Comparison of ENCODE assay signal across 13 cellular contexts in the genomic region with DNA sequence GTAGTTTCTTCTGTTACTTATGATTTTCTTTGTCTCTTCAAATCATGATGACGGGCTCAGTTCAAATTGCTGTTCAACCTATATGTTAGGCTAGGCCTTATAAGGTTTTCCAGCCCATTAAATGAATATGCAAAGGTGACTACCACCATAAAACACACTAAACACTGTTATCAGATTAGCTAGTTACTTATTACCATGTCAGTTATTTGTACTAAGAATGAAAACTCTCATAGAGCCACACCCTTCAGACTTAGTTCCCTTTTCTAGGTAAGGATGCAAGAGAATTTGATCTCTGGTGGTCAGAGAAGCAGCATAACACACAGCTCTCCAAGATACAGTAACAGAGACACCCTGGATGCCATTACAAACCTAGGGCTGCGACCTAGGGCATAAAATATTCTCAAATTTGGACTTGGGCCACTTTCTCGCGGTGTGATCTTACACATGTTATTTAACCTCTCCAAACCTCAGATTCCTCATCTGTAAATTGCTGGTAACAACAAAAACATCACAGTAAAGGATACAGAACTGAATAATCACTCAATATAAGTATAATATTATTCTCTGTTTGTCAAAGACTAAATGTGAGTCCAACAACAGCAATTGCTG. TPM values are rescaled to one million over a fixed set of nuclear protein-coding genes. Genes with fewer than 3 reads are reported as not detected.
DNase-seq lines count a peak whose midpoint lies in the region; ATAC-seq and TF ChIP-seq lines count a peak whose summit lies in the region.
"Had no signal": no experiment of that assay in that cellular context is flagged by ENCODE, and none has a peak within 500 bp of the region (broad histone marks: within the 10 kb centered on the region; RNA-seq: fewer than 3 reads in every experiment).

No MANE protein-coding gene starts in this region.

- no peaks in the 10 kb centered on the region for H3K36me3 ChIP-seq in mesendoderm (ENCODE audit: control insufficient read depth, insufficient read depth, low read length)
- H3K36me3 ChIP-seq: uterus had no signal

- no peaks in the 10 kb centered on the region for H3K4me1 ChIP-seq in mesendoderm (ENCODE audit: control insufficient read depth, low read depth, low read length)
- H3K4me1 ChIP-seq: uterus had no signal

- no peak overlapping the region for H2AK5ac ChIP-seq in mesendoderm (ENCODE audit: low read length)

- no peak overlapping the region for H3K27ac Mint-ChIP-seq in glutamatergic neuron (ENCODE audit: unreplicated experiment)
- H3K27ac Mint-ChIP-seq: activated CD4-positive, alpha-beta memory T cell treated with anti-CD3 and anti-CD28 coated beads, Interleukin-2, amount 10 ng/mL, durations not matched to agents 7 days and 5 days; CD4-positive, CD25-positive, alpha-beta regulatory T cell had no signal

- no peak overlapping the region for H3K27ac ChIP-seq in mesendoderm (ENCODE audit: low read depth, low read length)
- H3K27ac ChIP-seq: uterus had no signal

- H4K8ac ChIP-seq in mesendoderm (ENCODE audit: low read depth, low read length) = no peak overlapping the region

- intact Hi-C loops in left ventricle myocardium superior (cut with micrococcal nuclease) = no loop called here

- H3K9ac ChIP-seq in mesendoderm (ENCODE audit: low read length) = no peak overlapping the region

- no peak overlapping the region for H3K4me2 ChIP-seq in mesendoderm (ENCODE audit: low read length)

- TF ChIP-seq POLR2A in GM18505 (IDR thresholded peaks at IDR 0.05; ENCODE audit: borderline replicate concordance, extremely low read depth, insufficient read depth, insufficient read length) = no peak

- DNase-seq in kidney glomerular epithelial cell (lab: John Stamatoyannopoulos, UW) (peak; percentile 29), glutamatergic neuron (no peak), left ventricle myocardium superior (no peak), mesendoderm (no peak), DMS 273 (lab: John Stamatoyannopoulos, UW; ENCODE audit: unreplicated experiment) (no peak)
- DNase-seq: activated CD4-positive, alpha-beta memory T cell treated with anti-CD3 and anti-CD28 coated beads, Interleukin-2, amount 10 ng/mL, durations not matched to agents 7 days and 5 days; Karpas-422; stimulated activated CD4-positive, alpha-beta T cell treated with anti-CD3 and anti-CD28 coated beads, Interleukin-4, amount 100 ng/mL, for 24 hours; uterus had no signal

- H3K4me3 ChIP-seq in mesendoderm (ENCODE audit: low read length) = no peak overlapping the region
- H3K4me3 ChIP-seq: uterus had no signal

- peak; percentile 91 for ATAC-seq in GM18505 (IDR thresholded peaks at IDR 0.05; ENCODE audit: unreplicated experiment)
- peak; percentile 78 for ATAC-seq in GM21786 (IDR thresholded peaks at IDR 0.05; ENCODE audit: unreplicated experiment)
- peak; percentile 86 for ATAC-seq in HG03521 (IDR thresholded peaks at IDR 0.05; ENCODE audit: unreplicated experiment)
- ATAC-seq in left ventricle myocardium superior = no peak

- no peak overlapping the region for H2BK15ac ChIP-seq in mesendoderm (replicated peaks; ENCODE audit: low read depth)

- no peak overlapping the region for H3K4ac ChIP-seq in mesendoderm (ENCODE audit: low read depth, low read length)

- no peaks in the 10 kb centered on the region for H3K79me1 ChIP-seq in mesendoderm (ENCODE audit: low read length)

- H2BK120ac ChIP-seq in mesendoderm (ENCODE audit: low read depth, low read length) = no peak overlapping the region

- H3K36me3 Mint-ChIP-seq in glutamatergic neuron (ENCODE audit: unreplicated experiment) = no peaks in the 10 kb centered on the region

- H3K9me3 Mint-ChIP-seq in glutamatergic neuron (ENCODE audit: unreplicated experiment) = no peaks in the 10 kb centered on the region
- H3K9me3 Mint-ChIP-seq: activated CD4-positive, alpha-beta memory T cell treated with anti-CD3 and anti-CD28 coated beads, Interleukin-2, amount 10 ng/mL, durations not matched to agents 7 days and 5 days had no signal

- H3K27me3 Mint-ChIP-seq in glutamatergic neuron (ENCODE audit: unreplicated experiment) = no peaks in the 10 kb centered on the region
- H3K27me3 Mint-ChIP-seq: activated CD4-positive, alpha-beta memory T cell treated with anti-CD3 and anti-CD28 coated beads, Interleukin-2, amount 10 ng/mL, durations not matched to agents 7 days and 5 days; CD4-positive, CD25-positive, alpha-beta regulatory T cell had no signal

- H3K23ac ChIP-seq in mesendoderm (ENCODE audit: low read length) = no peak overlapping the region

- H3K56ac ChIP-seq in mesendoderm (ENCODE audit: low read length) = no peak overlapping the region

- H3K27me3 ChIP-seq in mesendoderm (ENCODE audit: insufficient read depth, low read length, poor library complexity) = no peaks in the 10 kb centered on the region
- H3K27me3 ChIP-seq: uterus had no signal

- no peak overlapping the region for H2BK5ac ChIP-seq in mesendoderm (ENCODE audit: low read length)

- H3K4me3 Mint-ChIP-seq in glutamatergic neuron (ENCODE audit: unreplicated experiment) = no peak overlapping the region
- H3K4me3 Mint-ChIP-seq: activated CD4-positive, alpha-beta memory T cell treated with anti-CD3 and anti-CD28 coated beads, Interleukin-2, amount 10 ng/mL, durations not matched to agents 7 days and 5 days; CD4-positive, CD25-positive, alpha-beta regulatory T cell had no signal

- H4K5ac ChIP-seq in mesendoderm (ENCODE audit: low read length) = no peak overlapping the region

- no peak for TF ChIP-seq CTCF in glutamatergic neuron (IDR thresholded peaks at IDR 0.05; ENCODE audit: partially characterized antibody, unreplicated experiment)

- no peaks in the 10 kb centered on the region for H3K79me2 ChIP-seq in mesendoderm (ENCODE audit: control insufficient read depth, insufficient read depth, low read length)

- no CpG with 5 or more reads among the region's 4 CpGs for WGBS in mesendoderm (ENCODE audit: extremely low coverage, insufficient coverage, low lambda C conversion rate)

- no peak overlapping the region for H3K18ac ChIP-seq in mesendoderm (ENCODE audit: low read length)

- H3K4me1 Mint-ChIP-seq in glutamatergic neuron (ENCODE audit: low read depth, unreplicated experiment) = no peaks in the 10 kb centered on the region

RNA-seq across cellular contexts. Expression of gene ANKMY2, which starts 35.6 kb away (rescaled TPM):
- total RNA-seq in glutamatergic neuron (ENCODE audit: unreplicated experiment) (9.4 TPM), left ventricle myocardium superior (24.6 TPM)
- polyA plus RNA-seq in mesendoderm (2013, experiment 1 of 2) = 6.3 TPM
- 6.5 TPM for polyA plus RNA-seq in mesendoderm (2013, experiment 2 of 2)

RNA-seq across cellular contexts. Expression of gene BZW2, which starts 36.0 kb away (rescaled TPM):
- total RNA-seq in glutamatergic neuron (ENCODE audit: unreplicated experiment) (86.7 TPM), left ventricle myocardium superior (377 TPM)
- 92.1 TPM for polyA plus RNA-seq in mesendoderm (2013, experiment 1 of 2)
- 94.1 TPM for polyA plus RNA-seq in mesendoderm (2013, experiment 2 of 2)
